ENCODE assay signal across 1 cellular context in genomic region chr4:152176627-152177214, GRCh38.
TF ChIP-seq lines count a peak whose summit lies in the region.

No MANE protein-coding gene starts in this region.

TF ChIP-seq in K562, 482 proteins besides CTCF, POLR2A, EP300 and RAD21 (continued from another document):
- peak; percentile 92 for TF ChIP-seq ZNF512 (tag; IDR thresholded peaks at IDR 0.05)
- no peak for TF ChIP-seq ZNF274 (IDR thresholded peaks at IDR 0.05; ENCODE audit: borderline replicate concordance, low read depth, low read length)
